ENCODE assay signal across 15 cellular contexts in genomic region chr20:40690836-40691565, GRCh38. TPM values are rescaled to one million over a fixed set of nuclear protein-coding genes. Genes with fewer than 3 reads are reported as not detected.
DNase-seq lines count a peak whose midpoint lies in the region; ATAC-seq and TF ChIP-seq lines count a peak whose summit lies in the region.
"Had no signal": no experiment of that assay in that cellular context is flagged by ENCODE, and none has a peak within 500 bp of the region (broad histone marks: within the 10 kb centered on the region; RNA-seq: fewer than 3 reads in every experiment).

No MANE protein-coding gene starts in this region.

- ATAC-seq in IMR-90 (ENCODE audit: low read depth), result no peak
- no peak for ATAC-seq in memory B cell (ENCODE audit: low read depth)
- no peak for ATAC-seq in stimulated activated naive B cell treated with anti-CD40 and anti-IgM and Interleukin-4, amounts not matched to agents 10 μg/mL and 1 μg/mL and 100 μg/mL, for 72 hours (replicated peaks)

- no peak overlapping the region for H3K4ac ChIP-seq in IMR-90 (ENCODE audit: low read depth, low read length)

- H3K27me3 Mint-ChIP-seq in memory B cell, result peaks cover 23% of the 10 kb centered on the region
- peaks cover 80 to 93% of the 10 kb centered on the region in 2 donors for H3K27me3 Mint-ChIP-seq in stimulated activated naive B cell treated with anti-CD40 and anti-IgM and Interleukin-4, amounts not matched to agents 10 μg/mL and 1 μg/mL and 100 μg/mL, for 72 hours

- peaks cover 11% of the 10 kb centered on the region for H3K4me1 Mint-ChIP-seq in memory B cell
- peaks cover 16 to 33% of the 10 kb centered on the region in 2 donors for H3K4me1 Mint-ChIP-seq in stimulated activated naive B cell treated with anti-CD40 and anti-IgM and Interleukin-4, amounts not matched to agents 10 μg/mL and 1 μg/mL and 100 μg/mL, for 72 hours

- no peak overlapping the region for H3K4me2 ChIP-seq in IMR-90 (ENCODE audit: low read depth, low read length)

- H3K27ac Mint-ChIP-seq in memory B cell, result no peak overlapping the region
- H3K27ac Mint-ChIP-seq in stimulated activated naive B cell treated with anti-CD40 and anti-IgM and Interleukin-4, amounts not matched to agents 10 μg/mL and 1 μg/mL and 100 μg/mL, for 72 hours, result peak overlapping the region; percentile 31
- H3K27ac Mint-ChIP-seq: activated CD8-positive, alpha-beta T cell treated with anti-CD3 and anti-CD28 coated beads, Interleukin-2, amount 10 ng/mL, durations not matched to agents 7 days and 5 days had no signal

- intact Hi-C loops in IMR-90 (cut with micrococcal nuclease), result loop anchor here (2.0 to 10.0 kb wide), 3 partner anchors 271 to 1576 kb away; no protein-coding TSS in a partner anchor

- BruUV-seq in IMR-90 (replicated peaks; lab: Mats Ljungman, UMichigan), result no TSS peak

- CTCF ChIA-PET in IMR-90 (lab: Yijun Ruan, JAX), result interaction anchor here (1.3 kb wide), 2 partner anchors 26 to 1422 kb away, joined by 4 read pairs; no protein-coding TSS in a partner anchor

- no peaks in the 10 kb centered on the region for H3K36me3 Mint-ChIP-seq in memory B cell
- H3K36me3 Mint-ChIP-seq in stimulated activated naive B cell treated with anti-CD40 and anti-IgM and Interleukin-4, amounts not matched to agents 10 μg/mL and 1 μg/mL and 100 μg/mL, for 72 hours, result no peaks in the 10 kb centered on the region

- no peak for TF ChIP-seq CTCF in IMR-90 (conservative IDR thresholded peaks at IDR 0.05; ENCODE audit: low read depth, low read length)
- no peak for TF ChIP-seq CTCF in coronary artery (IDR thresholded peaks at IDR 0.05)

- H3K4me3 Mint-ChIP-seq in memory B cell, result peak overlapping the region; percentile 39
- no peak overlapping the region for H3K4me3 Mint-ChIP-seq in stimulated activated naive B cell treated with anti-CD40 and anti-IgM and Interleukin-4, amounts not matched to agents 10 μg/mL and 1 μg/mL and 100 μg/mL, for 72 hours
- H3K4me3 Mint-ChIP-seq: activated CD8-positive, alpha-beta T cell treated with anti-CD3 and anti-CD28 coated beads, Interleukin-2, amount 10 ng/mL, durations not matched to agents 7 days and 5 days had no signal

- no peaks in the 10 kb centered on the region for H3K79me1 ChIP-seq in IMR-90 (ENCODE audit: low read depth in 1 of 2, low read length in 2 of 2)

- no peak overlapping the region for H2AK5ac ChIP-seq in IMR-90 (ENCODE audit: low read depth, low read length)

- H3K14ac ChIP-seq in IMR-90 (replicated peaks; ENCODE audit: low read depth, low read length), result no peak overlapping the region

- POLR2A ChIA-PET in IMR-90 (lab: Charles Lee; ENCODE audit: unreplicated experiment), result no interaction called here

- H2BK15ac ChIP-seq in IMR-90 (ENCODE audit: low read depth, low read length), result no peak overlapping the region

- no peak for TF ChIP-seq POLR2A in IMR-90 (IDR thresholded peaks at IDR 0.05; ENCODE audit: low read depth, low read length)

- peaks cover 7% of the 10 kb centered on the region; the same call in 1 of the 2 replicates for H3K4me1 ChIP-seq in IMR-90 (ENCODE audit: control insufficient read depth, insufficient read depth, low read length)

- H4K91ac ChIP-seq in IMR-90 (ENCODE audit: insufficient read depth, low read depth, low read length), result no peak overlapping the region

- in situ Hi-C loops in IMR-90 (cut with MboI; ENCODE audit: low sequenced_read_pairs), result loop anchor here (25.0 kb wide), 1 partner anchor 804 kb away; no protein-coding TSS in a partner anchor

- no peak overlapping the region for H3K18ac ChIP-seq in IMR-90 (ENCODE audit: low read depth, low read length)

- no peak overlapping the region for H3K4me3 ChIP-seq in IMR-90 (ENCODE audit: insufficient read depth, low read depth, low read length)
- peak overlapping the region; percentile 88 for H3K4me3 ChIP-seq in coronary artery
- H3K4me3 ChIP-seq: lung had no signal

- H3K9me1 ChIP-seq in IMR-90 (ENCODE audit: insufficient read depth, low read length), result no peaks in the 10 kb centered on the region

- no peak overlapping the region for H2BK5ac ChIP-seq in IMR-90 (ENCODE audit: low read depth, low read length, poor library complexity, severe bottlenecking)

- H2BK20ac ChIP-seq in IMR-90 (ENCODE audit: low read depth, low read length), result no peak overlapping the region

- dilution Hi-C loops in IMR-90 (cut with HindIII; ENCODE audit: low sequenced_read_pairs, unreplicated experiment), result no loop called here

- no peak overlapping the region for H3K9ac ChIP-seq in IMR-90 (ENCODE audit: low read depth, low read length)

- H3K56ac ChIP-seq in IMR-90 (ENCODE audit: extremely low read depth, insufficient read depth, low read length), result no peak overlapping the region

- no peak overlapping the region for H2AK9ac ChIP-seq in IMR-90 (replicated peaks; ENCODE audit: low read depth, low read length, poor library complexity)

- H3K9me3 ChIP-seq in IMR-90 (ENCODE audit: control insufficient read depth, insufficient read depth, low read length), result no peaks in the 10 kb centered on the region
- H3K9me3 ChIP-seq: colonic mucosa had no signal

- no peak overlapping the region for H3K23ac ChIP-seq in IMR-90 (ENCODE audit: low read depth, low read length)

- H3K27ac ChIP-seq in IMR-90 (ENCODE audit: insufficient read depth, low read length), result no peak overlapping the region
- H3K27ac ChIP-seq in coronary artery, result peak overlapping the region in 1 of 2 donors; percentile 94
- H3K27ac ChIP-seq: colonic mucosa had no signal

- no peaks in the 10 kb centered on the region for H4K20me1 ChIP-seq in IMR-90 (ENCODE audit: insufficient read depth, low read length)

- H2BK120ac ChIP-seq in IMR-90 (ENCODE audit: low read depth, low read length), result no peak overlapping the region

- WGBS in IMR-90 (ENCODE audit: extremely low coverage in 2 of 2, insufficient read length in 1 of 2), 2 experiments, result 22% methylated on average over 26 of the region's 45 CpGs; no CpG with 5 or more reads in 1 of the 2 experiments

- H3K36me3 ChIP-seq in IMR-90 (ENCODE audit: control insufficient read depth, insufficient read depth, low read length), result no peaks in the 10 kb centered on the region
- H3K36me3 ChIP-seq: colonic mucosa had no signal

- peak overlapping the region; percentile 96 for H2AFZ ChIP-seq in IMR-90 (replicated peaks; ENCODE audit: low read length, poor library complexity)

- H4K8ac ChIP-seq in IMR-90 (ENCODE audit: low read depth in 2 of 2, low read length in 2 of 2), result no peak overlapping the region

- no peaks in the 10 kb centered on the region for H3K9me3 Mint-ChIP-seq in memory B cell
- H3K9me3 Mint-ChIP-seq in stimulated activated naive B cell treated with anti-CD40 and anti-IgM and Interleukin-4, amounts not matched to agents 10 μg/mL and 1 μg/mL and 100 μg/mL, for 72 hours, result no peaks in the 10 kb centered on the region
- H3K9me3 Mint-ChIP-seq: CD8-positive, alpha-beta memory T cell had no signal

- no peak overlapping the region for H4K5ac ChIP-seq in IMR-90 (ENCODE audit: low read depth, low read length)

- H3K27me3 ChIP-seq in IMR-90 (ENCODE audit: control insufficient read depth, insufficient read depth, low read length), result peaks cover 73% of the 10 kb centered on the region

- DNase-seq in IMR-90, result no peak
- DNase-seq in coronary artery (ENCODE audit: low spot score), result no peak
- no peak for DNase-seq in memory B cell (ENCODE audit: low spot score in 2 of 2)
- no peak for DNase-seq in stimulated activated naive B cell treated with anti-CD40 and anti-IgM and Interleukin-4, amounts not matched to agents 10 μg/mL and 1 μg/mL and 100 μg/mL, for 72 hours
- no peak for DNase-seq in NCI-H446 treated with DMSO at 0.1 percent for 48 hours (lab: John Stamatoyannopoulos, UW)
- DNase-seq in DMS79 treated with DMSO at 0.1 percent for 48 hours (lab: John Stamatoyannopoulos, UW), result no peak
- DNase-seq in NCI-H82 treated with DMSO at 0.1 percent for 48 hours (lab: John Stamatoyannopoulos, UW; ENCODE audit: unreplicated experiment), result no peak
- DNase-seq in NCI-H524 treated with DMSO at 0.1 percent for 48 hours (lab: John Stamatoyannopoulos, UW), result no peak
- DNase-seq: activated CD8-positive, alpha-beta T cell treated with anti-CD3 and anti-CD28 coated beads, Interleukin-2, amount 10 ng/mL, durations not matched to agents 7 days and 5 days; activated naive CD4-positive, alpha-beta T cell treated with Interleukin-2 at 50 U/mL for 16 hours; CD8-positive, alpha-beta memory T cell; colonic mucosa; NCI-H226; RPMI8226 had no signal

- TF ChIP-seq RAD21 in IMR-90 (IDR thresholded peaks at IDR 0.05; ENCODE audit: low read length), result no peak

TF ChIP-seq in IMR-90, 13 proteins besides CTCF, POLR2A, EP300 and RAD21 (continues in another document):
- TF ChIP-seq RCOR1 (IDR thresholded peaks at IDR 0.05; ENCODE audit: insufficient replicate concordance, low read length), result no peak
- TF ChIP-seq, protein P1, sequence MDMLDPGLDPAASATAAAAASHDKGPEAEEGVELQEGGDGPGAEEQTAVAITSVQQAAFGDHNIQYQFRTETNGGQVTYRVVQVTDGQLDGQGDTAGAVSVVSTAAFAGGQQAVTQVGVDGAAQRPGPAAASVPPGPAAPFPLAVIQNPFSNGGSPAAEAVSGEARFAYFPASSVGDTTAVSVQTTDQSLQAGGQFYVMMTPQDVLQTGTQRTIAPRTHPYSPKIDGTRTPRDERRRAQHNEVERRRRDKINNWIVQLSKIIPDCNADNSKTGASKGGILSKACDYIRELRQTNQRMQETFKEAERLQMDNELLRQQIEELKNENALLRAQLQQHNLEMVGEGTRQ (IDR thresholded peaks at IDR 0.05; ENCODE audit: low read depth, low read length), result no peak
- TF ChIP-seq SMC3 (IDR thresholded peaks at IDR 0.05; ENCODE audit: low read depth, low read length), result no peak
- TF ChIP-seq MAFK (IDR thresholded peaks at IDR 0.05; ENCODE audit: low read depth, low read length), result no peak
- TF ChIP-seq FOS (IDR thresholded peaks at IDR 0.05; ENCODE audit: low read depth, low read length), result no peak
- TF ChIP-seq, protein P2, sequence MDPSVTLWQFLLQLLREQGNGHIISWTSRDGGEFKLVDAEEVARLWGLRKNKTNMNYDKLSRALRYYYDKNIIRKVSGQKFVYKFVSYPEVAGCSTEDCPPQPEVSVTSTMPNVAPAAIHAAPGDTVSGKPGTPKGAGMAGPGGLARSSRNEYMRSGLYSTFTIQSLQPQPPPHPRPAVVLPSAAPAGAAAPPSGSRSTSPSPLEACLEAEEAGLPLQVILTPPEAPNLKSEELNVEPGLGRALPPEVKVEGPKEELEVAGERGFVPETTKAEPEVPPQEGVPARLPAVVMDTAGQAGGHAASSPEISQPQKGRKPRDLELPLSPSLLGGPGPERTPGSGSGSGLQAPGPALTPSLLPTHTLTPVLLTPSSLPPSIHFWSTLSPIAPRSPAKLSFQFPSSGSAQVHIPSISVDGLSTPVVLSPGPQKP (IDR thresholded peaks at IDR 0.05; ENCODE audit: borderline replicate concordance, low read depth, low read length), result no peak
- TF ChIP-seq MAZ (IDR thresholded peaks at IDR 0.05; ENCODE audit: borderline replicate concordance, low read depth, low read length), result no peak
- no peak for TF ChIP-seq BHLHE40 (IDR thresholded peaks at IDR 0.05; ENCODE audit: low read depth, low read length)
- TF ChIP-seq CHD1 (IDR thresholded peaks at IDR 0.05; ENCODE audit: low read depth, low read length), result no peak

RNA-seq across cellular contexts. Expression of gene MAFB, which starts 2.0 kb away (rescaled TPM):
- total RNA-seq in IMR-90 (2012; rRNA removed), result not detected in 2 replicates
- 0.07 and 0.10 TPM in 2 replicates for polyA plus RNA-seq in IMR-90 (2012; rRNA removed)
- polyA plus RNA-seq in IMR-90 (2012; cell fraction: cytosol; rRNA removed), result 0.09 and 0.11 TPM in 2 replicates
- 0.17 and 0.26 TPM in 2 replicates for polyA plus RNA-seq in IMR-90 (2012; cell fraction: nucleus; rRNA removed; ENCODE audit: low replicate concordance)
- polyA plus RNA-seq: CD8-positive, alpha-beta memory T cell had no signal
